ENCODE assay signal across 20 cellular contexts in the genomic region with DNA sequence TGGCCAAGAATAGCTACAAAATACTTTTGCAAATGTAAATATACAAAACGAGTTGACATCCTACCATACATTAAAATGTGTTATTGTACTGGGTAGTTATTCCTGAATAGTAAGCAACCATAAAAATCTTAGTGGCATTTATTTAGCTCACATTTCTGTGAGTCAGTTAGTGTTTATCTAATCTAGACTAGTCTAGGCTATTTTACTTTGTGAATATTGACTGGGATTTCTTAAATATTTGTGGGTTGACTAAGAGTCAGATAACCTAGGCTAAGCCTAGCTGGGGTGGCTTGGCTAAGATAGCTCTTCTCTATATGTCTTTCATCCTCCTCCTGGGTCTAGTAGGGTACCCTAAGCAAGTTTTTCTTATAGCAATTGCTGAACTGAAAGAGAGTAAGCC.
"Had no signal": no experiment of that assay in that cellular context is flagged by ENCODE, and none has a peak within 500 bp of the region (broad histone marks: within the 10 kb centered on the region; RNA-seq: fewer than 3 reads in every experiment).

No MANE protein-coding gene starts in this region.

- H3K27me3 Mint-ChIP-seq: naive thymus-derived CD4-positive, alpha-beta T cell; type B pancreatic cell had no signal

- H3K27ac Mint-ChIP-seq: naive thymus-derived CD4-positive, alpha-beta T cell; nephron progenitor cell; type B pancreatic cell had no signal

- H3K4me3 Mint-ChIP-seq: naive thymus-derived CD4-positive, alpha-beta T cell; nephron progenitor cell; type B pancreatic cell had no signal

- ATAC-seq: left colon; left ventricle myocardium superior; naive thymus-derived CD4-positive, alpha-beta T cell; psoas muscle had no signal

- DNase-seq: colonic mucosa; dermis blood vessel endothelial cell; erythroblast; glutamatergic neuron; left colon; left ventricle myocardium superior; naive thymus-derived CD4-positive, alpha-beta T cell; nephron progenitor cell; psoas muscle; retina; sigmoid colon; stimulated activated CD4-positive, alpha-beta T cell treated with anti-CD3 and anti-CD28 coated beads, Interleukin-12 subunit alpha, Interleukin-12 subunit beta, amount 100 ng/mL, for 4 hours; stimulated activated naive CD4-positive, alpha-beta T cell; stomach; substantia nigra; uterus had no signal

- H3K4me3 ChIP-seq: colonic mucosa, lung, psoas muscle, sigmoid colon, skin epidermis, stomach, thoracic aorta, uterus had no signal

- H3K27me3 ChIP-seq: colonic mucosa, sigmoid colon, stomach had no signal

- H3K36me3 Mint-ChIP-seq: naive thymus-derived CD4-positive, alpha-beta T cell; type B pancreatic cell had no signal

- H3K36me3 ChIP-seq: colonic mucosa, sigmoid colon, stomach, thoracic aorta, uterus had no signal

- H3K9me3 ChIP-seq: colonic mucosa, psoas muscle, sigmoid colon, stomach, thoracic aorta, uterus had no signal

- H3K4me1 Mint-ChIP-seq: naive thymus-derived CD4-positive, alpha-beta T cell had no signal

- H3K27ac ChIP-seq: colonic mucosa, psoas muscle, sigmoid colon, skin epidermis, stomach, thoracic aorta, uterus had no signal

- H3K4me1 ChIP-seq: colonic mucosa, psoas muscle, sigmoid colon, stomach, uterus had no signal

- H3K9me3 Mint-ChIP-seq: nephron progenitor cell, type B pancreatic cell had no signal
